ENCODE assay signal across 21 cellular contexts in the genomic region with DNA sequence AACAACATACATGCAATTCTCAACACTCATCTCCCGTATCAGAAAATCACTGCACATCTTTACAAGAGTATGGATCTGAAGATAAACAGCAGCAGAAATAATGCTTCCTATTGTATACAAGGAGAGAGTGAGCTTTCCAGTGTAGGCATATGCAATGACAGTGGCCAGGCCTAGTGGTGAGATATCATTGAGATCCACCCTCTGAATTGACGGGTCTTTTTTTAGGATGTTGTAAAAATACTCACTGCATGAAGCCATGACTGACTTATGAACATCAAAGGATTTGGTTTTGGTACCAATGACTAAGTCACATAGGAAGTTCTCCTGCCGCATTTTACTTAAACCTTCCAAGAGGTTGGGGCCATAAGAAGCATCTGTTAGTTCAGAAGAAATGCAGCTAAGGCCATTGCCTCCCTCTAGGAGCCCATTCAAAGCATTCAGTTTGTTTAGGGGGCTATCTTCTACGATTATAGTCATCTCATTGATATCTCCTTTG. TPM values are rescaled to one million over a fixed set of nuclear protein-coding genes. Genes with fewer than 3 reads are reported as not detected.
DNase-seq lines count a peak whose midpoint lies in the region; ATAC-seq, FAIRE-seq and TF ChIP-seq lines count a peak whose summit lies in the region.
"Had no signal": no experiment of that assay in that cellular context is flagged by ENCODE, and none has a peak within 500 bp of the region (broad histone marks: within the 10 kb centered on the region; RNA-seq: fewer than 3 reads in every experiment).

No MANE protein-coding gene starts in this region.

- TF ChIP-seq POLR2A in HCT116 (IDR thresholded peaks at IDR 0.05; ENCODE audit: borderline replicate concordance, extremely low read depth, insufficient read depth, insufficient read length) = no peak

- H4K20me1 ChIP-seq in HCT116 (ENCODE audit: insufficient read depth) = no peaks in the 10 kb centered on the region

- DNase-seq in HCT116 (ENCODE audit: low read depth, low spot score) (no peak), HTR-8/SVneo (ENCODE audit: insufficient read length, low spot score) (no peak), SW480 (ENCODE audit: low spot score) (peak; percentile 13), psoas muscle (no peak), mucosa of gallbladder (ENCODE audit: low spot score) (no peak), activated gamma-delta T cell (lab: John Stamatoyannopoulos, UW) (no peak)
- DNase-seq in activated T-cell treated with anti-CD3 and anti-CD28 coated beads, Interleukin-2, amount 50 U/mL, for 48 hours = no peak
- no peak for DNase-seq in stimulated activated CD8-positive, alpha-beta memory T cell treated with anti-CD3 and anti-CD28 coated beads, Interleukin-4, amount 100 ng/mL, for 48 hours
- DNase-seq: ACHN; BE2C; C1 segment of cervical spinal cord; CD4-positive, CD25-positive, alpha-beta regulatory T cell; CD8-positive, alpha-beta memory T cell; COR-L47; DMS 273 treated with DMSO at 0.1 percent for 48 hours; DMS53; GDM1 had no signal

- intact Hi-C loops in HCT116 (cut with micrococcal nuclease) (no loop called here), psoas muscle (cut with DNase I) (loop anchor here (5.0 kb wide), 3 partner anchors 73 to 162 kb away; no protein-coding TSS in a partner anchor)

- RAD21 ChIA-PET in HCT116 (lab: Charles Lee; ENCODE audit: low non-redundant PET in 1 of 2, low total read pairs in 2 of 2, uncharacterized antibody in 2 of 2, unreplicated experiment in 2 of 2) = no interaction called here

- CTCF ChIA-PET in HCT116 (lab: Charles Lee) = interaction anchor here (1.2 kb wide), 1 partner anchor 73 kb away, joined by 3 read pairs; no protein-coding TSS in a partner anchor

- BruUV-seq in HCT116 (replicated peaks; lab: Mats Ljungman, UMichigan) = no TSS peak

- H3K4me3 ChIP-seq in HCT116 (replicated peaks in 1 of 2; ENCODE audit: low read depth in 1 of 2, low read length in 2 of 2) = no peak overlapping the region
- no peak overlapping the region for H3K4me3 ChIP-seq in psoas muscle
- H3K4me3 ChIP-seq: GM23338 had no signal

- H3K36me3 ChIP-seq in HCT116 (ENCODE audit: control insufficient read depth in 1 of 2, insufficient read depth in 2 of 2, low read length in 2 of 2) (no peaks in the 10 kb centered on the region), psoas muscle (ENCODE audit: insufficient read depth in 1 of 2, low read depth in 1 of 2) (no peaks in the 10 kb centered on the region)
- H3K36me3 ChIP-seq: BE2C had no signal

- H2AFZ ChIP-seq in HCT116 (ENCODE audit: low read depth, low read length, poor library complexity, severe bottlenecking) = peak overlapping the region; percentile 28
- H2AFZ ChIP-seq: GM23338 had no signal

- H3K9me2 ChIP-seq in HCT116 (ENCODE audit: insufficient read depth) = no peaks in the 10 kb centered on the region

- no peaks in the 10 kb centered on the region for H3K9me3 ChIP-seq in HCT116 (ENCODE audit: control insufficient read depth in 1 of 2, insufficient read depth in 1 of 2, low read depth in 1 of 2, low read length in 2 of 2)
- H3K9me3 ChIP-seq in psoas muscle = no peaks in the 10 kb centered on the region

- POLR2A ChIA-PET in HCT116 (lab: Charles Lee) = no interaction called here

- 39 to 45% (median 42%) methylated on average over 4 of the region's 4 CpGs for WGBS in psoas muscle, 3 donors

- no peaks in the 10 kb centered on the region for H3K79me2 ChIP-seq in HCT116 (ENCODE audit: insufficient read depth, low read length)

- H3K4me1 ChIP-seq in HCT116 (ENCODE audit: control insufficient read depth in 1 of 2, insufficient read depth in 2 of 2, low read length in 2 of 2) = peaks cover 4 to 42% of the 10 kb centered on the region in 2 experiments; a peak in 3 of 4 replicates
- peaks cover 78% of the 10 kb centered on the region for H3K4me1 ChIP-seq in psoas muscle
- H3K4me1 ChIP-seq: BE2C had no signal

- ATAC-seq in HCT116 (no peak), psoas muscle (peak; percentile 21 to 51 (median 36))
- ATAC-seq: GM23338 had no signal

- no peak overlapping the region for H3K9ac ChIP-seq in HCT116 (ENCODE audit: low read length)

- H3K27me3 ChIP-seq in HCT116 (ENCODE audit: insufficient read depth, low read length) (no peaks in the 10 kb centered on the region), psoas muscle (ENCODE audit: insufficient read depth in 3 of 3, low read length in 2 of 3) (no peaks in the 10 kb centered on the region)

- H3K27ac ChIP-seq in HCT116 (ENCODE audit: low read depth, low read length) = no peak overlapping the region
- peak overlapping the region; percentile 79 for H3K27ac ChIP-seq in psoas muscle

- TF ChIP-seq CTCF in HCT116 (IDR thresholded peaks at IDR 0.05 in 2 of 3, conservative IDR thresholded peaks at IDR 0.05 in 1 of 3; ENCODE audit: borderline replicate concordance in 1 of 3, insufficient read depth in 1 of 3, low read depth in 2 of 3, low read length in 2 of 3) (no peak), psoas muscle (IDR thresholded peaks at IDR 0.05) (no peak)

- no peak for TF ChIP-seq RAD21 in HCT116 (IDR thresholded peaks at IDR 0.05; ENCODE audit: low read depth)

- peak; percentile 48 for FAIRE-seq in HTR-8/SVneo (lab: Jason Lieb, UNC)
- FAIRE-seq: GM12892, GM18507, H54 had no signal

- H3K4me2 ChIP-seq in HCT116 (ENCODE audit: low read length) = peak overlapping the region; percentile 14
- H3K4me2 ChIP-seq: GM23338 had no signal

TF ChIP-seq in HCT116, 20 proteins besides CTCF, POLR2A, EP300 and RAD21:
- no peak for TF ChIP-seq CEBPB (IDR thresholded peaks at IDR 0.05; ENCODE audit: low read depth)
- TF ChIP-seq, protein P1, sequence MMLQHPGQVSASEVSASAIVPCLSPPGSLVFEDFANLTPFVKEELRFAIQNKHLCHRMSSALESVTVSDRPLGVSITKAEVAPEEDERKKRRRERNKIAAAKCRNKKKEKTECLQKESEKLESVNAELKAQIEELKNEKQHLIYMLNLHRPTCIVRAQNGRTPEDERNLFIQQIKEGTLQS (IDR thresholded peaks at IDR 0.05) = no peak
- no peak for TF ChIP-seq CBX3 (IDR thresholded peaks at IDR 0.05; ENCODE audit: low read depth)
- TF ChIP-seq, protein P2, sequence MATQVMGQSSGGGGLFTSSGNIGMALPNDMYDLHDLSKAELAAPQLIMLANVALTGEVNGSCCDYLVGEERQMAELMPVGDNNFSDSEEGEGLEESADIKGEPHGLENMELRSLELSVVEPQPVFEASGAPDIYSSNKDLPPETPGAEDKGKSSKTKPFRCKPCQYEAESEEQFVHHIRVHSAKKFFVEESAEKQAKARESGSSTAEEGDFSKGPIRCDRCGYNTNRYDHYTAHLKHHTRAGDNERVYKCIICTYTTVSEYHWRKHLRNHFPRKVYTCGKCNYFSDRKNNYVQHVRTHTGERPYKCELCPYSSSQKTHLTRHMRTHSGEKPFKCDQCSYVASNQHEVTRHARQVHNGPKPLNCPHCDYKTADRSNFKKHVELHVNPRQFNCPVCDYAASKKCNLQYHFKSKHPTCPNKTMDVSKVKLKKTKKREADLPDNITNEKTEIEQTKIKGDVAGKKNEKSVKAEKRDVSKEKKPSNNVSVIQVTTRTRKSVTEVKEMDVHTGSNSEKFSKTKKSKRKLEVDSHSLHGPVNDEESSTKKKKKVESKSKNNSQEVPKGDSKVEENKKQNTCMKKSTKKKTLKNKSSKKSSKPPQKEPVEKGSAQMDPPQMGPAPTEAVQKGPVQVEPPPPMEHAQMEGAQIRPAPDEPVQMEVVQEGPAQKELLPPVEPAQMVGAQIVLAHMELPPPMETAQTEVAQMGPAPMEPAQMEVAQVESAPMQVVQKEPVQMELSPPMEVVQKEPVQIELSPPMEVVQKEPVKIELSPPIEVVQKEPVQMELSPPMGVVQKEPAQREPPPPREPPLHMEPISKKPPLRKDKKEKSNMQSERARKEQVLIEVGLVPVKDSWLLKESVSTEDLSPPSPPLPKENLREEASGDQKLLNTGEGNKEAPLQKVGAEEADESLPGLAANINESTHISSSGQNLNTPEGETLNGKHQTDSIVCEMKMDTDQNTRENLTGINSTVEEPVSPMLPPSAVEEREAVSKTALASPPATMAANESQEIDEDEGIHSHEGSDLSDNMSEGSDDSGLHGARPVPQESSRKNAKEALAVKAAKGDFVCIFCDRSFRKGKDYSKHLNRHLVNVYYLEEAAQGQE (IDR thresholded peaks at IDR 0.05; ENCODE audit: low read depth) = no peak
- TF ChIP-seq TCF7L2 (IDR thresholded peaks at IDR 0.05; ENCODE audit: borderline replicate concordance, extremely low read depth, insufficient read depth, insufficient read length) = no peak
- TF ChIP-seq SP1 (IDR thresholded peaks at IDR 0.05; ENCODE audit: low read depth) = no peak
- TF ChIP-seq, protein P3, sequence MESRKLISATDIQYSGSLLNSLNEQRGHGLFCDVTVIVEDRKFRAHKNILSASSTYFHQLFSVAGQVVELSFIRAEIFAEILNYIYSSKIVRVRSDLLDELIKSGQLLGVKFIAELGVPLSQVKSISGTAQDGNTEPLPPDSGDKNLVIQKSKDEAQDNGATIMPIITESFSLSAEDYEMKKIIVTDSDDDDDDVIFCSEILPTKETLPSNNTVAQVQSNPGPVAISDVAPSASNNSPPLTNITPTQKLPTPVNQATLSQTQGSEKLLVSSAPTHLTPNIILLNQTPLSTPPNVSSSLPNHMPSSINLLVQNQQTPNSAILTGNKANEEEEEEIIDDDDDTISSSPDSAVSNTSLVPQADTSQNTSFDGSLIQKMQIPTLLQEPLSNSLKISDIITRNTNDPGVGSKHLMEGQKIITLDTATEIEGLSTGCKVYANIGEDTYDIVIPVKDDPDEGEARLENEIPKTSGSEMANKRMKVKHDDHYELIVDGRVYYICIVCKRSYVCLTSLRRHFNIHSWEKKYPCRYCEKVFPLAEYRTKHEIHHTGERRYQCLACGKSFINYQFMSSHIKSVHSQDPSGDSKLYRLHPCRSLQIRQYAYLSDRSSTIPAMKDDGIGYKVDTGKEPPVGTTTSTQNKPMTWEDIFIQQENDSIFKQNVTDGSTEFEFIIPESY (IDR thresholded peaks at IDR 0.05; ENCODE audit: extremely low read depth, insufficient replicate concordance, low read length) = no peak
- no peak for TF ChIP-seq JUND (IDR thresholded peaks at IDR 0.05)
- no peak for TF ChIP-seq EZH2phosphoT487 (IDR thresholded peaks at IDR 0.05; ENCODE audit: borderline replicate concordance)
- TF ChIP-seq SIN3A (IDR thresholded peaks at IDR 0.05; ENCODE audit: low read depth) = no peak
- no peak for TF ChIP-seq ZFX (IDR thresholded peaks at IDR 0.05)
- no peak for TF ChIP-seq MAX (IDR thresholded peaks at IDR 0.05)
- TF ChIP-seq EZH2 (IDR thresholded peaks at IDR 0.05) = no peak
- no peak for TF ChIP-seq POLR2AphosphoS5 (IDR thresholded peaks at IDR 0.05; ENCODE audit: low read depth, low read length)
- TF ChIP-seq SRF (IDR thresholded peaks at IDR 0.05; ENCODE audit: low read depth) = no peak
TF ChIP-seq in HCT116: peak in this region for 0.

RNA-seq across cellular contexts. Expression of gene KLHL31, which starts 10.8 kb away (rescaled TPM):
- 0.57 TPM for total RNA-seq in HCT116 (2021; ENCODE audit: unreplicated experiment)
- 0.24 and 0.30 TPM in 2 replicates for polyA plus RNA-seq in HCT116 (2012)
- total RNA-seq in psoas muscle = 100 to 1,000 TPM in 1 of 4 donors, 10 to 100 TPM in 3; 40.9 to 213 (median 73.2) TPM
- polyA plus RNA-seq in psoas muscle = 10 to 100 TPM in 1 of 3 donors, 1 to 10 TPM in 2; 5.1 to 22.9 (median 8.2) TPM
- total RNA-seq in mucosa of gallbladder = 0.17 TPM
- total RNA-seq: CD4-positive, CD25-positive, alpha-beta regulatory T cell had no signal
- polyA plus RNA-seq: CD4-positive, CD25-positive, alpha-beta regulatory T cell; CD8-positive, alpha-beta memory T cell had no signal

Comparison
In these comparisons a context has a peak if more than half of its experiments do, and no peak if none do; other contexts are left out.
1. RNA of gene KLHL31, which starts 10.8 kb away (total RNA-seq): 40.9 to 213 TPM in psoas muscle; 0.57 TPM in HCT116 (single experiment) and 0.17 TPM in mucosa of gallbladder (single experiment); every median in the first group is over 10 times any median in the second.